In genomic region chr2:12262681-12263436, GRCh38 we compare ENCODE assay signal across 10 cellular contexts.
DNase-seq lines count a peak whose midpoint lies in the region; ATAC-seq and TF ChIP-seq lines count a peak whose summit lies in the region.
"Had no signal": no experiment of that assay in that cellular context is flagged by ENCODE, and none has a peak within 500 bp of the region (broad histone marks: within the 10 kb centered on the region; RNA-seq: fewer than 3 reads in every experiment).

No MANE protein-coding gene starts in this region.

- DNase-seq in GM03348 (ENCODE audit: low spot score), result peak; percentile 41
- peak; percentile 40 for DNase-seq in SHP77 treated with DMSO at 0.1 percent for 48 hours (lab: John Stamatoyannopoulos, UW)
- DNase-seq in right cardiac atrium, result no peak
- no peak for DNase-seq in T-helper 9 cell
- no peak for DNase-seq in thyroid gland
- DNase-seq in NCI-H1436 (lab: John Stamatoyannopoulos, UW), result no peak
- DNase-seq: effector memory CD8-positive, alpha-beta T cell; GDM1 had no signal

- H3K4me3 ChIP-seq in right cardiac atrium (ENCODE audit: low read length) (no peak overlapping the region), thyroid gland (replicated peaks in 1 of 3) (no peak overlapping the region)

- H3K27ac ChIP-seq in right cardiac atrium (ENCODE audit: low read length), result no peak overlapping the region
- H3K27ac ChIP-seq in thyroid gland, result no peak overlapping the region

- no peaks in the 10 kb centered on the region for H3K27me3 ChIP-seq in right cardiac atrium (ENCODE audit: control insufficient read depth, insufficient read depth)
- no peaks in the 10 kb centered on the region for H3K27me3 ChIP-seq in thyroid gland

- ATAC-seq in HG03066 (IDR thresholded peaks at IDR 0.05; ENCODE audit: low read depth, unreplicated experiment), result peak; percentile 73
- peak; percentile 50 to 57 for ATAC-seq in right cardiac atrium
- no peak for ATAC-seq in GM19452 (IDR thresholded peaks at IDR 0.05; ENCODE audit: unreplicated experiment)
- ATAC-seq: effector memory CD8-positive, alpha-beta T cell had no signal

- H3K9me3 ChIP-seq in right cardiac atrium (ENCODE audit: control insufficient read depth, low read length) (no peaks in the 10 kb centered on the region), thyroid gland (no peaks in the 10 kb centered on the region)

- no peak for TF ChIP-seq CTCF in thyroid gland (IDR thresholded peaks at IDR 0.05)

- intact Hi-C loops in right cardiac atrium (cut with DNase I), result no loop called here
- intact Hi-C loops in thyroid gland (cut with DNase I), result no loop called here

- 36% methylated on average over 2 of the region's 2 CpGs for WGBS in right cardiac atrium
- 62 to 67% methylated on average over 2 of the region's 2 CpGs for WGBS in thyroid gland, 2 donors

- no peaks in the 10 kb centered on the region for H3K36me3 ChIP-seq in thyroid gland

- TF ChIP-seq POLR2A in thyroid gland (IDR thresholded peaks at IDR 0.05), result no peak

- H3K4me1 ChIP-seq in right cardiac atrium (ENCODE audit: control insufficient read depth, insufficient read depth, low read length), result peaks cover 1% of the 10 kb centered on the region
- H3K4me1 ChIP-seq in thyroid gland, result peaks cover 0 to 4% of the 10 kb centered on the region in 2 donors

Comparison
In these comparisons a context has a peak if more than half of its experiments do, and no peak if none do; other contexts are left out.
1. DNase-seq: peak in GM03348 (single experiment) and SHP77 treated with DMSO at 0.1 percent for 48 hours (single experiment); none in right cardiac atrium (0 of 3), T-helper 9 cell (single experiment), thyroid gland (0 of 2) and NCI-H1436 (single experiment).